In the genomic region with DNA sequence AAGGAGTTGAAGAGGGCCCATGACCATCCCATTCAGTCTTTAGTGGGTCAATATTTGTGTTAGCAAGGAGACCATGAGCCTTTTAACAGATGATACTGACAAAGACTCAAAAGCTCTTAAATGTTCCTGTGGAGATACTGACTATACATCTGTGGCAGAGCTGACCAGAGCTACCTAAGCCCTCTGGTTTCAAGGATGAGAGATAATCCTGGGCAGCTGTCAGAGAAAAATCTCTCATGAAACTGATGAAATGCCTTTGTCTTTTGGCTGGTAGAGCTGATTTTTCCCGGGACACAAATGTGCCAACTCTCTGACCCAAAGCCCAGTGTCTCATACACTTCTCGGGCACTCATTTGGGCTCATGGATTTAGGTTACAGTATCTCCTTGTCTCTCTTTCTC, we compare ENCODE assay signal across 23 cellular contexts.
DNase-seq lines count a peak whose midpoint lies in the region; ATAC-seq and TF ChIP-seq lines count a peak whose summit lies in the region.
"Had no signal": no experiment of that assay in that cellular context is flagged by ENCODE, and none has a peak within 500 bp of the region (broad histone marks: within the 10 kb centered on the region; RNA-seq: fewer than 3 reads in every experiment).

No MANE protein-coding gene starts in this region.

- peaks cover 74% of the 10 kb centered on the region for H3K4me1 Mint-ChIP-seq in T-helper 2 cell treated with Interferon-gamma antibody and Interleukin-4, amounts not matched to agents 5 μg/mL and 100 μg/mL, for 36 hours (ENCODE audit: low read depth)
- peaks cover 40% of the 10 kb centered on the region for H3K4me1 Mint-ChIP-seq in activated T-helper 17 cell treated with anti-CD3 and anti-CD28 coated beads, Interleukin-2, amount 50 U/mL, for 72 hours
- H3K4me1 Mint-ChIP-seq in natural killer cell: peaks cover 70 to 84% of the 10 kb centered on the region in 2 donors

- no peak overlapping the region for H3K4me3 Mint-ChIP-seq in T-helper 2 cell treated with Interferon-gamma antibody and Interleukin-4, amounts not matched to agents 5 μg/mL and 100 μg/mL, for 36 hours
- H3K4me3 Mint-ChIP-seq in activated T-helper 17 cell treated with anti-CD3 and anti-CD28 coated beads, Interleukin-2, amount 50 U/mL, for 72 hours: peak overlapping the region; percentile 39
- H3K4me3 Mint-ChIP-seq in natural killer cell: peak overlapping the region; percentile 35
- H3K4me3 Mint-ChIP-seq: activated CD4-positive, alpha-beta memory T cell treated with anti-CD3 and anti-CD28 coated beads, Interleukin-2, amount 10 ng/mL, durations not matched to agents 7 days and 5 days; CD14-positive monocyte; HFFc6 had no signal

- peaks cover 12% of the 10 kb centered on the region for H3K36me3 Mint-ChIP-seq in T-helper 2 cell treated with Interferon-gamma antibody and Interleukin-4, amounts not matched to agents 5 μg/mL and 100 μg/mL, for 36 hours (ENCODE audit: low read depth)
- no peaks in the 10 kb centered on the region for H3K36me3 Mint-ChIP-seq in activated T-helper 17 cell treated with anti-CD3 and anti-CD28 coated beads, Interleukin-2, amount 50 U/mL, for 72 hours (ENCODE audit: low read depth)
- no peaks in the 10 kb centered on the region for H3K36me3 Mint-ChIP-seq in natural killer cell
- H3K36me3 Mint-ChIP-seq: CD14-positive monocyte had no signal

- H3K27ac Mint-ChIP-seq in T-helper 2 cell treated with Interferon-gamma antibody and Interleukin-4, amounts not matched to agents 5 μg/mL and 100 μg/mL, for 36 hours: peak overlapping the region; percentile 70
- H3K27ac Mint-ChIP-seq in activated T-helper 17 cell treated with anti-CD3 and anti-CD28 coated beads, Interleukin-2, amount 50 U/mL, for 72 hours: peak overlapping the region; percentile 5
- peak overlapping the region; percentile 39 to 84 for H3K27ac Mint-ChIP-seq in natural killer cell
- H3K27ac Mint-ChIP-seq: CD14-positive monocyte, HFFc6 had no signal

- H3K9me3 Mint-ChIP-seq in T-helper 2 cell treated with Interferon-gamma antibody and Interleukin-4, amounts not matched to agents 5 μg/mL and 100 μg/mL, for 36 hours: peaks cover 4% of the 10 kb centered on the region
- no peaks in the 10 kb centered on the region for H3K9me3 Mint-ChIP-seq in activated T-helper 17 cell treated with anti-CD3 and anti-CD28 coated beads, Interleukin-2, amount 50 U/mL, for 72 hours
- H3K9me3 Mint-ChIP-seq in natural killer cell: peaks cover 2 to 3% of the 10 kb centered on the region in 2 donors
- H3K9me3 Mint-ChIP-seq: activated CD4-positive, alpha-beta memory T cell treated with anti-CD3 and anti-CD28 coated beads, Interleukin-2, amount 10 ng/mL, durations not matched to agents 7 days and 5 days; CD14-positive monocyte; HFFc6 had no signal

- intact Hi-C loops in natural killer cell (cut with micrococcal nuclease): no loop called here

- no peak for DNase-seq in T-helper 2 cell treated with Interferon-gamma antibody and Interleukin-4, amounts not matched to agents 5 μg/mL and 100 μg/mL, for 36 hours (ENCODE audit: low spot score)
- DNase-seq in T-helper 2 cell: no peak
- peak; percentile 10 for DNase-seq in LHCN-M2 (ENCODE audit: low read depth)
- no peak for DNase-seq in natural killer cell
- no peak for DNase-seq in germinal center (ENCODE audit: low spot score)
- DNase-seq in glomerular visceral epithelial cell (ENCODE audit: extremely low spot score): no peak
- DNase-seq: activated CD4-positive, alpha-beta memory T cell treated with anti-CD3 and anti-CD28 coated beads, Interleukin-2, amount 10 ng/mL, durations not matched to agents 7 days and 5 days; activated T-cell treated with anti-CD3 and anti-CD28 coated beads for 4 hours; effector CD8-positive, alpha-beta T cell; HFFc6; hypothalamus; left colon; NCI-H1092 treated with DMSO at 0.1 percent for 48 hours; NCI-H2029; NCI-H526 treated with DMSO at 0.1 percent for 48 hours; ovary; stimulated activated CD4-positive, alpha-beta T cell treated with anti-CD3 and anti-CD28 coated beads, Interleukin-15, amount 100 ng/mL, for 24 hours; stimulated activated CD4-positive, alpha-beta T cell treated with anti-CD3 and anti-CD28 coated beads, Interleukin-4, amount 100 ng/mL, for 4 hours; upper lobe of left lung had no signal

- no peak for ATAC-seq in activated T-helper 17 cell treated with anti-CD3 and anti-CD28 coated beads, Interleukin-2, amount 50 U/mL, for 72 hours (replicated peaks)
- ATAC-seq in natural killer cell: no peak
- ATAC-seq in GM21447 (IDR thresholded peaks at IDR 0.05; ENCODE audit: unreplicated experiment): no peak
- ATAC-seq: activated CD4-positive, CD25-positive, alpha-beta regulatory T cell treated with anti-CD3 and anti-CD28 coated beads, Interleukin-2, amount 50 U/mL, for 24 hours; left colon had no signal

- TF ChIP-seq CTCF in natural killer cell (IDR thresholded peaks at IDR 0.05): no peak

- no peaks in the 10 kb centered on the region for H3K27me3 Mint-ChIP-seq in T-helper 2 cell treated with Interferon-gamma antibody and Interleukin-4, amounts not matched to agents 5 μg/mL and 100 μg/mL, for 36 hours (ENCODE audit: low read depth)
- no peaks in the 10 kb centered on the region for H3K27me3 Mint-ChIP-seq in activated T-helper 17 cell treated with anti-CD3 and anti-CD28 coated beads, Interleukin-2, amount 50 U/mL, for 72 hours
- no peaks in the 10 kb centered on the region for H3K27me3 Mint-ChIP-seq in natural killer cell (ENCODE audit: low read depth in 2 of 2)

Comparison
In these comparisons a context has a peak if more than half of its experiments do, and no peak if none do; other contexts are left out.
1. H3K27ac Mint-ChIP-seq: peak in every context shown above with its lines; median percentile 70 in T-helper 2 cell treated with Interferon-gamma antibody and Interleukin-4, amounts not matched to agents 5 μg/mL and 100 μg/mL, for 36 hours; 62 in natural killer cell; 5 in activated T-helper 17 cell treated with anti-CD3 and anti-CD28 coated beads, Interleukin-2, amount 50 U/mL, for 72 hours.